8 cellular contexts compared by ENCODE assay signal in genomic region chr9:100601216-100601615, GRCh38.
DNase-seq lines count a peak whose midpoint lies in the region; ATAC-seq, FAIRE-seq and TF ChIP-seq lines count a peak whose summit lies in the region.

No MANE protein-coding gene starts in this region.

- no peak overlapping the region for H3K4me3 ChIP-seq in fibroblast of pulmonary artery (replicated peaks; ENCODE audit: low read depth, low read length)

- TF ChIP-seq CTCF in D721Med (IDR thresholded peaks at IDR 0.05; ENCODE audit: insufficient read depth, missing control alignments) (peak; percentile 88), VCaP (conservative IDR thresholded peaks at IDR 0.05) (peak; percentile 92), fibroblast of pulmonary artery (IDR thresholded peaks at IDR 0.05; ENCODE audit: low read length, missing control alignments) (peak; percentile 93)

- H3K27ac ChIP-seq in VCaP, result peak overlapping the region; percentile 7; the same call in 1 of the 2 replicates

- intact Hi-C loops in posterior cingulate gyrus (cut with DNase I), result loop anchor here (5.0 kb wide), 2 partner anchors 516 to 786 kb away; partner anchors contain the start of gene BAAT

- no peak for FAIRE-seq in D721Med (lab: Jason Lieb, UNC)

- ATAC-seq in HG03442 (IDR thresholded peaks at IDR 0.05; ENCODE audit: unreplicated experiment), result peak; percentile 55
- ATAC-seq in GM19328 (IDR thresholded peaks at IDR 0.05; ENCODE audit: unreplicated experiment), result no peak

- DNase-seq in D721Med (ENCODE audit: insufficient read length, low spot score) (no peak), GM19238 (ENCODE audit: insufficient read length, low spot score) (peak; percentile 10), NCI-H345 (lab: John Stamatoyannopoulos, UW) (peak; percentile 70), fibroblast of pulmonary artery (ENCODE audit: low read depth) (peak; percentile 72), posterior cingulate gyrus (peak in 6 of 10 donors; percentile 40 to 78 (median 49))
